In the genomic region with DNA sequence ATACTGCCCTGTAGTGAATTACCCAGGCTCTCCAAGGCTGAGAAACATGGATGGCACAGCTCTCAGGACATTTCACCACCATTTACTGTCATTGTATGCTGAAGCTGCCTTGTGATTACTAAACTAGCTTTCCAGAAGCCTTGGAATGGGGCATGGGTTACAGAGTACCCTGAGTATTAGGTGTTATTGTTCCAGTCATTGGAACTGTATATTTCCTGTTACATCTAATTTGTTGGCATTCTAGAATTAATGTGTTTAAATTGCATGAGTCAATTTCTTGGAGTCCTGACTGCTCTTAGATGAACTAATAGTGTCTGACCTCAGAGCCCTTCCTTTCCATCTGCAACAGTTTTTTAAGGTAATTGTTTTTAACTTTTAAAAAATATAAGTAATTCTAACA, we compare ENCODE assay signal across 22 cellular contexts. TPM values are rescaled to one million over a fixed set of nuclear protein-coding genes. Genes with fewer than 3 reads are reported as not detected.
"Had no signal": no experiment of that assay in that cellular context is flagged by ENCODE, and none has a peak within 500 bp of the region (broad histone marks: within the 10 kb centered on the region; RNA-seq: fewer than 3 reads in every experiment).

No MANE protein-coding gene starts in this region.

- H3K36me3 Mint-ChIP-seq: natural killer cell had no signal

- DNase-seq: activated T-cell treated with anti-CD3 and anti-CD28 coated beads, Interleukin-2, amount 50 U/mL, for 1 hour; adrenal gland; colonic mucosa; endodermal cell; erythroblast; glutamatergic neuron; hippocampal formation; left ventricle myocardium inferior; natural killer cell; pancreas; psoas muscle; stimulated activated CD4-positive, alpha-beta T cell treated with anti-CD3 and anti-CD28 coated beads, Interleukin-12 subunit alpha, Interleukin-12 subunit beta, amount 100 ng/mL, for 4 hours; stimulated activated CD4-positive, alpha-beta T cell treated with anti-CD3 and anti-CD28 coated beads, Interleukin-1b, Interleukin-23, amount 100 ng/mL, for 48 hours; stimulated activated naive B cell treated with anti-CD40 and anti-IgM and Interleukin-4, amounts not matched to agents 10 μg/mL and 1 μg/mL and 100 μg/mL, for 72 hours; T-helper 9 cell; transverse colon had no signal

- H3K9me3 Mint-ChIP-seq: endodermal cell; mesothelial cell of epicardium; natural killer cell; stimulated activated naive B cell treated with anti-CD40 and anti-IgM and Interleukin-4, amounts not matched to agents 10 μg/mL and 1 μg/mL and 100 μg/mL, for 72 hours; WTC11 had no signal

- H3K27ac Mint-ChIP-seq: endodermal cell, mesothelial cell of epicardium, WTC11 had no signal

- H3K4me1 ChIP-seq: colonic mucosa, pancreas had no signal

- ATAC-seq: natural killer cell; psoas muscle; stimulated activated naive B cell treated with anti-CD40 and anti-IgM and Interleukin-4, amounts not matched to agents 10 μg/mL and 1 μg/mL and 100 μg/mL, for 72 hours; WTC11 had no signal

- H3K27me3 Mint-ChIP-seq: activated naive CD8-positive, alpha-beta T cell; stimulated activated naive B cell treated with anti-CD40 and anti-IgM and Interleukin-4, amounts not matched to agents 10 μg/mL and 1 μg/mL and 100 μg/mL, for 72 hours had no signal

- H3K4me3 ChIP-seq: adrenal gland, colonic mucosa, left ventricle myocardium inferior, pancreas, psoas muscle, right atrium auricular region, transverse colon had no signal

- H3K27ac ChIP-seq: adrenal gland, colonic mucosa, left ventricle myocardium inferior, pancreas, psoas muscle, right atrium auricular region, transverse colon had no signal

- H3K9me3 ChIP-seq: adrenal gland, colonic mucosa, left ventricle myocardium inferior, pancreas, psoas muscle, right atrium auricular region, transverse colon had no signal

- H3K36me3 ChIP-seq: adrenal gland, colonic mucosa, pancreas, transverse colon had no signal

- H3K27me3 ChIP-seq: adrenal gland, colonic mucosa, pancreas, right atrium auricular region, transverse colon had no signal

- H3K4me3 Mint-ChIP-seq: activated naive CD8-positive, alpha-beta T cell; endodermal cell; mesothelial cell of epicardium; natural killer cell; stimulated activated naive B cell treated with anti-CD40 and anti-IgM and Interleukin-4, amounts not matched to agents 10 μg/mL and 1 μg/mL and 100 μg/mL, for 72 hours; WTC11 had no signal

RNA-seq across cellular contexts. Expression of a gene that starts 42.8 kb away (rescaled TPM):
- total RNA-seq: lung microvascular endothelial cell; natural killer cell; T-helper 1 cell treated with Interleukin-12 subunit alpha and Interleukin-12 subunit beta and Interleukin-4 antibody, amounts not matched to agents 30 ng/mL and 1 ng/mL, for 36 hours had no signal
